Comparison of ENCODE assay signal across 9 cellular contexts in genomic region chr7:80453699-80454340, GRCh38. TPM values are rescaled to one million over a fixed set of nuclear protein-coding genes. Genes with fewer than 3 reads are reported as not detected.
DNase-seq lines count a peak whose midpoint lies in the region; TF ChIP-seq lines count a peak whose summit lies in the region.
"Had no signal": no experiment of that assay in that cellular context is flagged by ENCODE, and none has a peak within 500 bp of the region (broad histone marks: within the 10 kb centered on the region; RNA-seq: fewer than 3 reads in every experiment).

No MANE protein-coding gene starts in this region.

- H3K27me3 Mint-ChIP-seq in neural progenitor cell (ENCODE audit: insufficient read depth, low read depth): no peaks in the 10 kb centered on the region
- H3K27me3 Mint-ChIP-seq: memory B cell had no signal

- no peaks in the 10 kb centered on the region for H3K4me1 Mint-ChIP-seq in neural progenitor cell
- H3K4me1 Mint-ChIP-seq: memory B cell had no signal

- no peaks in the 10 kb centered on the region for H3K27me3 ChIP-seq in neural progenitor cell
- H3K27me3 ChIP-seq in MG63: no peaks in the 10 kb centered on the region

- no peaks in the 10 kb centered on the region for H4K20me1 ChIP-seq in neural progenitor cell (ENCODE audit: low read depth)

- DNase-seq in GM10266 (ENCODE audit: extremely low spot score) (no peak), NCI-H1417 (lab: John Stamatoyannopoulos, UW) (peak in 2 of 3 experiments; percentile 15 to 75), cardiac fibroblast (ENCODE audit: low read depth in 2 of 2) (peak; percentile 55 to 62), neural progenitor cell (ENCODE audit: low spot score) (peak; percentile 21), middle frontal gyrus (ENCODE audit: extremely low spot score, low spot score) (no peak), MG63 (no peak)
- DNase-seq in stimulated activated CD4-positive, alpha-beta T cell treated with anti-CD3 and anti-CD28 coated beads, Interleukin-12 subunit alpha, Interleukin-12 subunit beta, amount 100 ng/mL, for 4 hours: no peak
- no peak for DNase-seq in stimulated activated CD4-positive, alpha-beta T cell treated with anti-CD3 and anti-CD28 coated beads, Interleukin-4, amount 100 ng/mL, for 24 hours

- H3K9ac ChIP-seq in neural progenitor cell: no peak overlapping the region

- TF ChIP-seq CTCF in GM10266 (IDR thresholded peaks at IDR 0.05; ENCODE audit: control insufficient read depth, insufficient read depth, low read depth, missing control alignments) (peak; percentile 16), cardiac fibroblast (IDR thresholded peaks at IDR 0.05; ENCODE audit: low read depth, low read length) (peak; percentile 44), neural progenitor cell (IDR thresholded peaks at IDR 0.05) (peak; percentile 65)

- no peaks in the 10 kb centered on the region for H3K9me3 ChIP-seq in neural progenitor cell (ENCODE audit: low read depth)
- H3K9me3 ChIP-seq in MG63: no peaks in the 10 kb centered on the region

- H3K9me3 Mint-ChIP-seq in neural progenitor cell: no peaks in the 10 kb centered on the region
- H3K9me3 Mint-ChIP-seq: memory B cell had no signal

- H3K79me2 ChIP-seq in neural progenitor cell (ENCODE audit: low read depth): no peaks in the 10 kb centered on the region

- no peaks in the 10 kb centered on the region for H3K4me1 ChIP-seq in neural progenitor cell

- no peak overlapping the region for H3K4me3 ChIP-seq in cardiac fibroblast (replicated peaks in 1 of 2; ENCODE audit: low read depth in 2 of 2, low read length in 2 of 2)
- H3K4me3 ChIP-seq in neural progenitor cell: no peak overlapping the region
- H3K4me3 ChIP-seq in MG63: no peak overlapping the region

- H3K36me3 Mint-ChIP-seq in neural progenitor cell: no peaks in the 10 kb centered on the region
- H3K36me3 Mint-ChIP-seq: memory B cell had no signal

- no peak overlapping the region for H2AFZ ChIP-seq in neural progenitor cell (replicated peaks)

- H3K27ac Mint-ChIP-seq in neural progenitor cell: no peak overlapping the region
- H3K27ac Mint-ChIP-seq: memory B cell had no signal

- no peak overlapping the region for H3K4me3 Mint-ChIP-seq in neural progenitor cell
- H3K4me3 Mint-ChIP-seq: memory B cell had no signal

- no peak overlapping the region for H3K27ac ChIP-seq in neural progenitor cell

- no peaks in the 10 kb centered on the region for H3K36me3 ChIP-seq in neural progenitor cell
- no peaks in the 10 kb centered on the region for H3K36me3 ChIP-seq in MG63

- no peaks in the 10 kb centered on the region for H3F3A ChIP-seq in neural progenitor cell (ENCODE audit: low read depth)

- no peak overlapping the region for H3K4me2 ChIP-seq in neural progenitor cell

RNA-seq across cellular contexts. Expression of gene GNAT3, which starts 58.0 kb away (rescaled TPM):
- not detected in 2 replicates for total RNA-seq in neural progenitor cell (ENCODE audit: low replicate concordance)
- total RNA-seq in MG63 (2014; rRNA removed; shearing (Covaris generic); ENCODE audit: low replicate concordance): not detected in 2 replicates

Comparison
In these comparisons a context has a peak if more than half of its experiments do, and no peak if none do; other contexts are left out.
1. DNase-seq: peak in NCI-H1417 (2 of 3), cardiac fibroblast (2 of 2) and neural progenitor cell (single experiment); none in GM10266 (single experiment), stimulated activated CD4-positive, alpha-beta T cell treated with anti-CD3 and anti-CD28 coated beads, Interleukin-12 subunit alpha, Interleukin-12 subunit beta, amount 100 ng/mL, for 4 hours (single experiment), middle frontal gyrus (single experiment), MG63 (single experiment) and stimulated activated CD4-positive, alpha-beta T cell treated with anti-CD3 and anti-CD28 coated beads, Interleukin-4, amount 100 ng/mL, for 24 hours (single experiment).
2. Peak in every context shown above with its lines, with median percentiles within 50 percentile points of each other: CTCF ChIP-seq.